ENCODE assay signal across 8 cellular contexts in the genomic region with DNA sequence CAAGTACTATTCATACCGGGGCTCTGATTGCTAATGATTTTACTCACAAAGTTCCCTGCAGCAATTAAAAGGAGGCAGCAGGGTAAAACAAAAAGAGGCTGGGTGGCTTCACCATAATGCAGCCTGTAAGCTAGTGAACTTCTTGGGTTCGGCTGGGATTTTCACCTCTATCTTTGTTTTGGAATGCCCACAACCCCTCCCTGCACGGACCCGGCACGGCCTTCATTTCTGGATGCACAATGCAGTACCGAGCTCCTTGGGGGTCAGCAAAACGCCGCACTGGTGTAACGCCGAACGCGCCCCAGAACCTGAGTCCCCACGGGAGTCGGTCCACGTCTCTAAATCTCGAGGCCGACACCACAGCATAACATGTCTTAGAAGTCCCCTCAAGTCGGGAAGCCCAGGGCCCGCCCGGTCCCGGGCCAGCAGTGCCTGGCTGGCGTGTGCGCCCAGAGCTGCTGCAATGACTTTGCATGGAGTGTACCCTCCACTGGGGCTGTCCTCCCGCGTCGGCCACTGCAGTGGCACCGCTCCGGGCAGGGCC. TPM values are rescaled to one million over a fixed set of nuclear protein-coding genes. Genes with fewer than 3 reads are reported as not detected.
DNase-seq lines count a peak whose midpoint lies in the region; ATAC-seq and TF ChIP-seq lines count a peak whose summit lies in the region.

No MANE protein-coding gene starts in this region.

- H3K4me1 Mint-ChIP-seq in effector memory CD8-positive, alpha-beta T cell (ENCODE audit: low read depth in 2 of 2): peaks cover 31 to 42% of the 10 kb centered on the region in 2 donors
- H3K4me1 Mint-ChIP-seq in naive thymus-derived CD4-positive, alpha-beta T cell: peaks cover 24 to 53% (median 49%) of the 10 kb centered on the region in 7 donors

- POLR2A ChIA-PET in PC-3 (lab: Charles Lee; ENCODE audit: unreplicated experiment): no interaction called here
- POLR2A ChIA-PET in naive thymus-derived CD4-positive, alpha-beta T cell (lab: Charles Lee): interaction anchor here (0.5 to 2.4 kb wide), 7 partner anchors 12 to 605 kb away, joined by 3 to 8 read pairs (median 4); a partner anchor contains a TSS

- H3K36me3 ChIP-seq in BLaER1 (no peaks in the 10 kb centered on the region), PC-3 (ENCODE audit: low read depth, low read length) (no peaks in the 10 kb centered on the region)
- H3K36me3 ChIP-seq in naive thymus-derived CD4-positive, alpha-beta T cell (ENCODE audit: control insufficient read depth in 2 of 3, insufficient read depth in 3 of 3, low read length in 3 of 3): no peaks in the 10 kb centered on the region

- no peak overlapping the region for H2AFZ ChIP-seq in PC-3 (ENCODE audit: low read length)

- CTCF ChIA-PET in PC-3 (lab: Charles Lee): interaction anchor here (0.6 kb wide), 2 partner anchors 82 to 126 kb away, joined by 3 to 4 read pairs; no protein-coding TSS in a partner anchor
- CTCF ChIA-PET in naive thymus-derived CD4-positive, alpha-beta T cell (lab: Charles Lee): interaction anchor here (0.6 to 1.7 kb wide), 3 partner anchors 10 to 53 kb away, joined by 3 to 7 read pairs (median 3); no protein-coding TSS in a partner anchor

- H3K4me3 ChIP-seq in BLaER1: peak overlapping the region; percentile 99
- peak overlapping the region; percentile 93 for H3K4me3 ChIP-seq in PC-3 (ENCODE audit: low read length)
- H3K4me3 ChIP-seq in naive thymus-derived CD4-positive, alpha-beta T cell (ENCODE audit: low read length): peak overlapping the region; percentile 73

- H3F3A ChIP-seq in PC-3 (ENCODE audit: low read length, unreplicated experiment): peaks cover 12% of the 10 kb centered on the region

- no peak for TF ChIP-seq CTCF in PC-3 (conservative IDR thresholded peaks at IDR 0.05; ENCODE audit: low read depth, low read length)

- DNase-seq in PC-3 (peak; percentile 32), hepatic stellate cell (ENCODE audit: low spot score) (no peak), LoVo (ENCODE audit: low spot score) (no peak)
- DNase-seq in effector memory CD8-positive, alpha-beta T cell: no peak
- DNase-seq in naive thymus-derived CD4-positive, alpha-beta T cell: peak in 2 of 9 donors; percentile 17 to 19

- H3K9me2 ChIP-seq in PC-3 (replicated peaks; ENCODE audit: low read length): no peaks in the 10 kb centered on the region

- H3K4me1 ChIP-seq in BLaER1 (peaks cover 48% of the 10 kb centered on the region), PC-3 (ENCODE audit: insufficient read depth, low read length) (peaks cover 40% of the 10 kb centered on the region)
- peaks cover 11 to 26% of the 10 kb centered on the region in 2 donors for H3K4me1 ChIP-seq in naive thymus-derived CD4-positive, alpha-beta T cell (ENCODE audit: control insufficient read depth in 2 of 2, insufficient read depth in 2 of 2, low read length in 2 of 2)

- H3K27ac ChIP-seq in BLaER1: peak overlapping the region; percentile 89
- H3K27ac ChIP-seq in PC-3 (ENCODE audit: low read length): no peak overlapping the region
- H3K27ac ChIP-seq in naive thymus-derived CD4-positive, alpha-beta T cell (ENCODE audit: low read depth, low read length): peak overlapping the region; percentile 89

- peak overlapping the region; percentile 85 to 88 for H3K4me3 Mint-ChIP-seq in effector memory CD8-positive, alpha-beta T cell
- peak overlapping the region; percentile 86 to 95 (median 88) for H3K4me3 Mint-ChIP-seq in naive thymus-derived CD4-positive, alpha-beta T cell

- peak; percentile 33 for ATAC-seq in GM21447 (IDR thresholded peaks at IDR 0.05; ENCODE audit: unreplicated experiment)
- ATAC-seq in PC-3: peak; percentile 52
- ATAC-seq in effector memory CD8-positive, alpha-beta T cell (replicated peaks): peak; percentile 20
- peak; percentile 23 for ATAC-seq in naive thymus-derived CD4-positive, alpha-beta T cell
- ATAC-seq in HG03039 (IDR thresholded peaks at IDR 0.05; ENCODE audit: unreplicated experiment): no peak

- peak overlapping the region; percentile 92 for H3K9ac ChIP-seq in BLaER1
- H3K9ac ChIP-seq in PC-3 (ENCODE audit: low read length): peak overlapping the region; percentile 90

- H3K27me3 ChIP-seq in BLaER1: no peaks in the 10 kb centered on the region
- no peaks in the 10 kb centered on the region for H3K27me3 ChIP-seq in PC-3 (ENCODE audit: low read length)
- H3K27me3 ChIP-seq in naive thymus-derived CD4-positive, alpha-beta T cell (ENCODE audit: control insufficient read depth in 2 of 2, insufficient read depth in 2 of 2, low read length in 2 of 2): no peaks in the 10 kb centered on the region

- BruUV-seq in PC-3 (replicated peaks; lab: Mats Ljungman, UMichigan): no TSS peak

- H3K9me3 ChIP-seq in BLaER1 (no peaks in the 10 kb centered on the region), PC-3 (ENCODE audit: low read length) (no peaks in the 10 kb centered on the region)
- H3K9me3 ChIP-seq in naive thymus-derived CD4-positive, alpha-beta T cell (ENCODE audit: control insufficient read depth in 2 of 3, low read length in 3 of 3): no peaks in the 10 kb centered on the region

- H4K20me1 ChIP-seq in BLaER1: peaks cover 53% of the 10 kb centered on the region
- H4K20me1 ChIP-seq in PC-3 (ENCODE audit: low read length): peaks cover 42% of the 10 kb centered on the region

- H3K4me2 ChIP-seq in BLaER1: peak overlapping the region; percentile 94
- H3K4me2 ChIP-seq in PC-3 (ENCODE audit: low read length): peak overlapping the region; percentile 89

- intact Hi-C loops in PC-3 (cut with micrococcal nuclease): no loop called here
- intact Hi-C loops in naive thymus-derived CD4-positive, alpha-beta T cell (cut with micrococcal nuclease): loop anchor here (2.0 to 10.0 kb wide), 10 partner anchors 41 to 635 kb away; a partner anchor contains a TSS

- H3K27ac Mint-ChIP-seq in effector memory CD8-positive, alpha-beta T cell: peak overlapping the region; percentile 51 to 52
- H3K27ac Mint-ChIP-seq in naive thymus-derived CD4-positive, alpha-beta T cell: peak overlapping the region in 7 of 9 donors; percentile 43 to 86 (median 70)

- peaks cover 58% of the 10 kb centered on the region for H3K79me2 ChIP-seq in PC-3 (ENCODE audit: low read length)

- peaks cover 10% of the 10 kb centered on the region for H3K36me3 Mint-ChIP-seq in effector memory CD8-positive, alpha-beta T cell (ENCODE audit: insufficient read depth)
- no peaks in the 10 kb centered on the region for H3K36me3 Mint-ChIP-seq in naive thymus-derived CD4-positive, alpha-beta T cell

- H3K9me3 Mint-ChIP-seq in effector memory CD8-positive, alpha-beta T cell: no peaks in the 10 kb centered on the region
- peaks cover 0 to 4% (median 0%) of the 10 kb centered on the region in 11 donors for H3K9me3 Mint-ChIP-seq in naive thymus-derived CD4-positive, alpha-beta T cell

- H3K27me3 Mint-ChIP-seq in effector memory CD8-positive, alpha-beta T cell: no peaks in the 10 kb centered on the region
- no peaks in the 10 kb centered on the region for H3K27me3 Mint-ChIP-seq in naive thymus-derived CD4-positive, alpha-beta T cell

RNA-seq across cellular contexts. Expression of a gene that starts 0.8 kb away (rescaled TPM):
- 64.7 and 77.3 TPM in 2 replicates for total RNA-seq in PC-3 (2014; rRNA removed)
- total RNA-seq in naive thymus-derived CD4-positive, alpha-beta T cell: 10 to 100 TPM; 32.6 to 50.8 (median 41.6) TPM
- polyA plus RNA-seq in naive thymus-derived CD4-positive, alpha-beta T cell: 10 to 100 TPM in 1 of 2 donors, 1 to 10 TPM in 1; 8.7 to 15.4 TPM

RNA-seq across cellular contexts. Expression of a gene that starts 15.2 kb away (rescaled TPM):
- not detected in 2 replicates for total RNA-seq in PC-3 (2014; rRNA removed)
- not detected for total RNA-seq in naive thymus-derived CD4-positive, alpha-beta T cell
- not detected for polyA plus RNA-seq in naive thymus-derived CD4-positive, alpha-beta T cell

RNA-seq across cellular contexts. Expression of a gene that starts 49.0 kb away (rescaled TPM):
- total RNA-seq in PC-3 (2014; rRNA removed): 52.3 and 74.8 TPM in 2 replicates
- total RNA-seq in naive thymus-derived CD4-positive, alpha-beta T cell: 100 to 1,000 TPM in 1 of 5 experiments, 10 to 100 TPM in 4; 31.1 to 119 (median 35.4) TPM
- polyA plus RNA-seq in naive thymus-derived CD4-positive, alpha-beta T cell: 1 to 10 TPM; 2.9 to 7.5 TPM
